Comparison of ENCODE assay signal across 8 cellular contexts in genomic region chrX:107741318-107741813, GRCh38. TPM values are rescaled to one million over a fixed set of nuclear protein-coding genes. Genes with fewer than 3 reads are reported as not detected.
DNase-seq lines count a peak whose midpoint lies in the region; ATAC-seq, FAIRE-seq and TF ChIP-seq lines count a peak whose summit lies in the region.

No MANE protein-coding gene starts in this region.

- H3K27me3 Mint-ChIP-seq in immature natural killer cell (ENCODE audit: low read depth in 3 of 3) = peaks cover 9 to 19% (median 12%) of the 10 kb centered on the region in 3 donors

- peak overlapping the region; percentile 80 to 99 (median 94) for H3K27ac Mint-ChIP-seq in immature natural killer cell

- 91% methylated on average over 7 of the region's 7 CpGs for WGBS in A549 (ENCODE audit: missing lambda C conversion rate)
- WGBS in thyroid gland, 2 donors = 14 to 92% methylated on average over 1 to 2 of the region's 7 CpGs

- H3K4me1 ChIP-seq in A549 (peaks cover 14% of the 10 kb centered on the region), thyroid gland (peaks cover 59 to 72% of the 10 kb centered on the region in 2 donors)

- peak overlapping the region; percentile 71 to 88 (median 79) for H3K4me3 Mint-ChIP-seq in immature natural killer cell

- H3K4me3 ChIP-seq in A549 (no peak overlapping the region), SU-DHL-6 (ENCODE audit: insufficient read depth, low read length, poor library complexity, severe bottlenecking) (no peak overlapping the region), thyroid gland (replicated peaks in 1 of 3) (no peak overlapping the region)

- CTCF ChIA-PET in A549 (lab: Yijun Ruan, JAX) = interaction anchor here (1.1 to 2.9 kb wide), 2 partner anchors 34 to 68 kb away, joined by 5 to 11 read pairs; partner anchors contain the start of gene TSC22D3

- no peaks in the 10 kb centered on the region for H3K9me2 ChIP-seq in SU-DHL-6 (replicated peaks; ENCODE audit: insufficient read depth, low read length)

- peaks cover 0 to 3% (median 0%) of the 10 kb centered on the region in 6 donors for H3K9me3 Mint-ChIP-seq in immature natural killer cell

- H3K9me3 ChIP-seq in A549 (no peaks in the 10 kb centered on the region), SU-DHL-6 (ENCODE audit: insufficient read depth, low read length) (no peaks in the 10 kb centered on the region), thyroid gland (no peaks in the 10 kb centered on the region)

- H4K20me1 ChIP-seq in SU-DHL-6 (ENCODE audit: low read depth, low read length) = no peaks in the 10 kb centered on the region

- H3K27me3 ChIP-seq in SU-DHL-6 (ENCODE audit: low read length) (no peaks in the 10 kb centered on the region), thyroid gland (no peaks in the 10 kb centered on the region)

- H2AFZ ChIP-seq in SU-DHL-6 (ENCODE audit: low read depth, low read length, severe bottlenecking) = peak overlapping the region; percentile 86

- TF ChIP-seq CTCF in A549 (IDR thresholded peaks at IDR 0.05) (no peak), SU-DHL-6 (IDR thresholded peaks at IDR 0.05; ENCODE audit: insufficient read depth, low read length, poor library complexity, severe bottlenecking) (no peak), thyroid gland (IDR thresholded peaks at IDR 0.05) (no peak)

- no peaks in the 10 kb centered on the region for H3F3A ChIP-seq in SU-DHL-6 (ENCODE audit: insufficient read depth)

- peak overlapping the region; percentile 41 for H3K4me2 ChIP-seq in A549
- peak overlapping the region; percentile 52 for H3K4me2 ChIP-seq in SU-DHL-6 (ENCODE audit: low read depth, low read length, poor library complexity, severe bottlenecking)

- peak overlapping the region; percentile 29; the same call in 1 of the 2 replicates for H3K9ac ChIP-seq in SU-DHL-6 (ENCODE audit: low read length)

- DNase-seq in A549 (ENCODE audit: low read depth in 1 of 2, low spot score in 1 of 2) (no peak), immature natural killer cell (no peak), thyroid gland (no peak), cerebellar nuclear complex (lab: John Stamatoyannopoulos, UW) (no peak)
- no peak for DNase-seq in stimulated activated CD8-positive, alpha-beta memory T cell treated with anti-CD3 and anti-CD28 coated beads, Interleukin-4, amount 100 ng/mL, for 48 hours

- H3K27ac ChIP-seq in A549 (peak overlapping the region; percentile 69; a peak in 2 of 6 replicates), SU-DHL-6 (ENCODE audit: low read depth, low read length) (peak overlapping the region; percentile 57), thyroid gland (peak overlapping the region; percentile 70 to 96 (median 87))

- no peak for TF ChIP-seq RAD21 in A549 (conservative IDR thresholded peaks at IDR 0.05 in 1 of 2, IDR thresholded peaks at IDR 0.05 in 1 of 2)

- H3K4me1 Mint-ChIP-seq in immature natural killer cell = peaks cover 26 to 39% of the 10 kb centered on the region in 2 donors

- H3K36me3 Mint-ChIP-seq in immature natural killer cell = peaks cover 0 to 4% (median 0%) of the 10 kb centered on the region in 3 donors

- no peak; a peak in 1 of 6 replicates for ATAC-seq in A549
- ATAC-seq in GM21423 (IDR thresholded peaks at IDR 0.05; ENCODE audit: unreplicated experiment) = peak; percentile 10
- ATAC-seq in HG03354 (IDR thresholded peaks at IDR 0.05; ENCODE audit: poor library complexity, severe bottlenecking, unreplicated experiment) = no peak

- TF ChIP-seq EP300 in A549 (IDR thresholded peaks at IDR 0.05) = no peak

- TF ChIP-seq POLR2A in A549 (IDR thresholded peaks at IDR 0.05; ENCODE audit: low read length) (no peak), thyroid gland (IDR thresholded peaks at IDR 0.05) (no peak)

- intact Hi-C loops in thyroid gland (cut with DNase I) = no loop called here

- POLR2A ChIA-PET in A549 (lab: Yijun Ruan, JAX) = no interaction called here

- peak; percentile 32 for FAIRE-seq in A549 (lab: Jason Lieb, UNC)

- H3K36me3 ChIP-seq in SU-DHL-6 (ENCODE audit: low read length) (no peaks in the 10 kb centered on the region), thyroid gland (no peaks in the 10 kb centered on the region)

- no peaks in the 10 kb centered on the region for H3K79me2 ChIP-seq in SU-DHL-6 (ENCODE audit: insufficient read depth, low read length)

TF ChIP-seq in A549, 52 proteins besides CTCF, POLR2A, EP300 and RAD21:
- TF ChIP-seq KDM5A (IDR thresholded peaks at IDR 0.05) (no peak), ATOH8 (CRISPR knock-in tag; IDR thresholded peaks at IDR 0.05; ENCODE audit: low read depth) (no peak), CEBPB (IDR thresholded peaks at IDR 0.05) (no peak), ZC3H11A (IDR thresholded peaks at IDR 0.05) (no peak), RCOR1 (IDR thresholded peaks at IDR 0.05; ENCODE audit: low read depth, low read length) (no peak), ELK1 (IDR thresholded peaks at IDR 0.05; ENCODE audit: low read depth, low read length) (no peak), HES2 (IDR thresholded peaks at IDR 0.05) (no peak), MYC (IDR thresholded peaks at IDR 0.05; ENCODE audit: borderline replicate concordance, low read length) (no peak), MAZ (IDR thresholded peaks at IDR 0.05; ENCODE audit: borderline replicate concordance, low read depth, low read length) (no peak)

RNA-seq across cellular contexts. Expression of gene TSC22D3, which starts 34.2 kb away (rescaled TPM):
- 51.8 and 65.4 TPM in 2 replicates for polyA plus RNA-seq in A549 (2011; rRNA removed)
- 24.0 and 25.1 TPM in 2 replicates for polyA plus RNA-seq in A549 (2012; cell fraction: cytosol; rRNA removed)
- 55.5 and 76.3 TPM in 2 replicates for polyA plus RNA-seq in A549 (2012; cell fraction: nucleus; rRNA removed)
- polyA plus RNA-seq in A549 (2017; fragmentation: RNase III; extraction: RNeasy Plus Mini Kit Qiagen cat#74134 plus additional on column Dnase treatment) = 10.8 to 13.3 TPM (median 12.2 TPM) in 3 replicates
- polyA minus RNA-seq in A549 (2011; rRNA and poly(A)+ RNA removed) = 31.0 and 33.9 TPM in 2 replicates
- polyA plus RNA-seq in immature natural killer cell = 100 to 1,000 TPM; 496 to 775 (median 681) TPM
- total RNA-seq in thyroid gland = 100 to 1,000 TPM; 268 to 504 (median 383) TPM

RNA-seq across cellular contexts. Expression of gene NCBP2L, which starts 36.2 kb away (rescaled TPM):
- polyA plus RNA-seq in A549 (2011; rRNA removed) (not detected in 2 replicates), A549 (2017; fragmentation: RNase III; extraction: RNeasy Plus Mini Kit Qiagen cat#74134 plus additional on column Dnase treatment) (not detected in 3 replicates), immature natural killer cell (not detected)
- polyA plus RNA-seq in A549 (2012; cell fraction: cytosol; rRNA removed) = not detected in 2 replicates
- not detected in 2 replicates for polyA plus RNA-seq in A549 (2012; cell fraction: nucleus; rRNA removed)
- polyA minus RNA-seq in A549 (2011; rRNA and poly(A)+ RNA removed) = not detected in 2 replicates
- total RNA-seq in thyroid gland = not detected

Comparison
In these comparisons a context has a peak if more than half of its experiments do, and no peak if none do; other contexts are left out.
1. RNA of gene TSC22D3, which starts 34.2 kb away (polyA plus RNA-seq): 496 to 775 TPM in immature natural killer cell; 10.8 to 76.3 TPM in A549; every median in the first group is over 4 times any median in the second.
2. Peak in every context shown above with its lines, with median percentiles within 50 percentile points of each other: H3K27ac ChIP-seq.